Comparison of ENCODE assay signal across 1 cellular context in the genomic region with DNA sequence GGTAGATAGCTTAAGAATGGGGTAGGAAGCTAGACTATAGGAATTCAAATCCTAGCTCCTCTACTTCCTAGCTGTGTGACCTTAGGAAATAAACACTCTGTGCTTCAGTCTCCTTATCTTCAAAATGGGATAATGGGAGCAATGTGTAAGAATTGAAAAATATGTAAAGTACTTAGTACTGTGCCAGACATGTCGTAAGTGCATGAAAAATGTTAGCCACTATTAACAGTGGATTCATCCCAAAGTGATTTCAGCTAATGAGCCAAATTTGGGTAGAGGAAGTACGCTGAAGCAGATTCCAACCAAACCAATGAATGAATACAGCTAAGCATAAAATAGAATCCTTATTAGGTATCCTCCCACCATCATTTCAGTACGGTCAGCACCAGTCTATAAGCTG.
TF ChIP-seq lines count a peak whose summit lies in the region.

No MANE protein-coding gene starts in this region.

TF ChIP-seq in H1, 55 proteins besides CTCF, POLR2A, EP300 and RAD21:
- TF ChIP-seq, protein P1, sequence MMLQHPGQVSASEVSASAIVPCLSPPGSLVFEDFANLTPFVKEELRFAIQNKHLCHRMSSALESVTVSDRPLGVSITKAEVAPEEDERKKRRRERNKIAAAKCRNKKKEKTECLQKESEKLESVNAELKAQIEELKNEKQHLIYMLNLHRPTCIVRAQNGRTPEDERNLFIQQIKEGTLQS (IDR thresholded peaks at IDR 0.05; ENCODE audit: insufficient read depth, low read depth, low read length) = no peak
- TF ChIP-seq JUND (IDR thresholded peaks at IDR 0.05; ENCODE audit: low read length) (no peak), RBBP5 (IDR thresholded peaks at IDR 0.05; ENCODE audit: borderline replicate concordance, low read depth, low read length) (no peak), TBP (IDR thresholded peaks at IDR 0.05; ENCODE audit: low read depth, low read length) (no peak)
- TF ChIP-seq, protein P2, sequence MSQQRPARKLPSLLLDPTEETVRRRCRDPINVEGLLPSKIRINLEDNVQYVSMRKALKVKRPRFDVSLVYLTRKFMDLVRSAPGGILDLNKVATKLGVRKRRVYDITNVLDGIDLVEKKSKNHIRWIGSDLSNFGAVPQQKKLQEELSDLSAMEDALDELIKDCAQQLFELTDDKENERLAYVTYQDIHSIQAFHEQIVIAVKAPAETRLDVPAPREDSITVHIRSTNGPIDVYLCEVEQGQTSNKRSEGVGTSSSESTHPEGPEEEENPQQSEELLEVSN (IDR thresholded peaks at IDR 0.05) = no peak
